ENCODE assay signal across 15 cellular contexts in genomic region chr17:2191227-2191626, GRCh38.
DNase-seq lines count a peak whose midpoint lies in the region; ATAC-seq and TF ChIP-seq lines count a peak whose summit lies in the region.
"Had no signal": no experiment of that assay in that cellular context is flagged by ENCODE, and none has a peak within 500 bp of the region (broad histone marks: within the 10 kb centered on the region; RNA-seq: fewer than 3 reads in every experiment).

No MANE protein-coding gene starts in this region.

- no peak overlapping the region for H2AFZ ChIP-seq in GM23248

- H3K4me3 Mint-ChIP-seq in immature natural killer cell = peak overlapping the region in 2 of 5 donors; percentile 5 to 29
- no peak overlapping the region for H3K4me3 Mint-ChIP-seq in osteocyte (ENCODE audit: unreplicated experiment)
- H3K4me3 Mint-ChIP-seq: activated CD4-positive, alpha-beta T cell treated with anti-CD3 and anti-CD28 coated beads, Interleukin-2, amount 10 ng/mL, durations not matched to agents 7 days and 5 days had no signal

- H3K27ac ChIP-seq in GM23248 = peak overlapping the region; percentile 85; the same call in 1 of the 2 replicates
- H3K27ac ChIP-seq in RWPE2 (ENCODE audit: poor library complexity, severe bottlenecking) = peak overlapping the region; percentile 95
- H3K27ac ChIP-seq in sigmoid colon = peak overlapping the region; percentile 3 to 56 (median 38)

- 94 to 96% methylated on average over 6 of the region's 6 CpGs for WGBS in GM23248 (ENCODE audit: low coverage in 1 of 2, low lambda C conversion rate in 2 of 2, missing lambda C conversion rate in 2 of 2), 2 experiments
- 90 to 96% methylated on average over 6 of the region's 6 CpGs for WGBS in sigmoid colon, 2 donors

- no peak overlapping the region for H3K4me3 ChIP-seq in GM23248
- H3K4me3 ChIP-seq in RWPE2 (ENCODE audit: severe bottlenecking) = no peak overlapping the region
- H3K4me3 ChIP-seq in sigmoid colon = no peak overlapping the region

- TF ChIP-seq EP300 in sigmoid colon (IDR thresholded peaks at IDR 0.05) = no peak

- no peak overlapping the region for H3K9ac ChIP-seq in GM23248

- H3K36me3 Mint-ChIP-seq in immature natural killer cell (peaks cover 20 to 34% (median 27%) of the 10 kb centered on the region in 3 donors), osteocyte (ENCODE audit: unreplicated experiment) (peaks cover 24% of the 10 kb centered on the region)

- H3F3A ChIP-seq in GM23248 (ENCODE audit: insufficient read depth) = peaks cover 48% of the 10 kb centered on the region

- in situ Hi-C loops in GM23248 (cut with MboI) = no loop called here

- no peaks in the 10 kb centered on the region for H3K9me2 ChIP-seq in GM23248 (ENCODE audit: insufficient read depth)

- H3K27me3 ChIP-seq in GM23248 (replicated peaks; ENCODE audit: insufficient read depth) = no peaks in the 10 kb centered on the region
- no peaks in the 10 kb centered on the region for H3K27me3 ChIP-seq in RWPE2 (ENCODE audit: insufficient read depth, poor library complexity, severe bottlenecking)
- H3K27me3 ChIP-seq in sigmoid colon = no peaks in the 10 kb centered on the region

- H3K79me2 ChIP-seq in GM23248 (ENCODE audit: insufficient read depth) = peaks cover 28% of the 10 kb centered on the region

- no peak for TF ChIP-seq CTCF in RWPE2 (IDR thresholded peaks at IDR 0.05; ENCODE audit: poor library complexity, severe bottlenecking)
- no peak for TF ChIP-seq CTCF in sigmoid colon (IDR thresholded peaks at IDR 0.05)
- no peak for TF ChIP-seq CTCF in osteocyte (IDR thresholded peaks at IDR 0.05)

- TF ChIP-seq POLR2A in sigmoid colon (IDR thresholded peaks at IDR 0.05) = no peak

- H3K36me3 ChIP-seq in GM23248 (ENCODE audit: low read depth) (peaks cover 5% of the 10 kb centered on the region; the same call in 1 of the 2 replicates), RWPE2 (ENCODE audit: low read depth) (no peaks in the 10 kb centered on the region), sigmoid colon (peaks cover 0 to 22% (median 7%) of the 10 kb centered on the region in 4 donors)

- peaks cover 2% of the 10 kb centered on the region in 3 donors for H3K27me3 Mint-ChIP-seq in immature natural killer cell (ENCODE audit: low read depth in 3 of 3)
- no peaks in the 10 kb centered on the region for H3K27me3 Mint-ChIP-seq in osteocyte (ENCODE audit: unreplicated experiment)
- H3K27me3 Mint-ChIP-seq: activated CD4-positive, alpha-beta T cell treated with anti-CD3 and anti-CD28 coated beads, Interleukin-2, amount 10 ng/mL, durations not matched to agents 7 days and 5 days; T-cell had no signal

- H3K4me1 Mint-ChIP-seq in immature natural killer cell (peaks cover 93 to 98% of the 10 kb centered on the region in 2 donors), osteocyte (ENCODE audit: unreplicated experiment) (peaks cover 22% of the 10 kb centered on the region)

- no peak overlapping the region for H3K4me2 ChIP-seq in GM23248 (ENCODE audit: unreplicated experiment)

- intact Hi-C loops in sigmoid colon (cut with DNase I) = no loop called here

- H3K9me3 ChIP-seq in GM23248 (ENCODE audit: low read depth) = no peaks in the 10 kb centered on the region
- H3K9me3 ChIP-seq in RWPE2 (ENCODE audit: severe bottlenecking) = no peaks in the 10 kb centered on the region
- H3K9me3 ChIP-seq in sigmoid colon = no peaks in the 10 kb centered on the region

- H3K9me3 Mint-ChIP-seq in immature natural killer cell = no peaks in the 10 kb centered on the region
- H3K9me3 Mint-ChIP-seq in osteocyte (ENCODE audit: unreplicated experiment) = no peaks in the 10 kb centered on the region
- H3K9me3 Mint-ChIP-seq: T-cell had no signal

- DNase-seq in GM23248 (no peak), RWPE2 (ENCODE audit: low spot score) (no peak), immature natural killer cell (no peak), sigmoid colon (no peak), osteocyte (ENCODE audit: extremely low spot score, unreplicated experiment) (no peak), NCI-H748 (lab: John Stamatoyannopoulos, UW; ENCODE audit: unreplicated experiment) (no peak), NCI-H2227 (lab: John Stamatoyannopoulos, UW; ENCODE audit: unreplicated experiment) (no peak)
- DNase-seq: activated CD4-positive, alpha-beta T cell treated with anti-CD3 and anti-CD28 coated beads, Interleukin-2, amount 10 ng/mL, durations not matched to agents 7 days and 5 days; activated CD8-positive, alpha-beta memory T cell treated with anti-CD3 and anti-CD28 coated beads, Interleukin-2, amount 50 U/mL, for 4 hours; activated effector memory CD4-positive, alpha-beta T cell treated with anti-CD3 and anti-CD28 coated beads, Interleukin-2, amount 50 U/mL, for 16 hours; head of caudate nucleus; NCI-H1930; NCI-H510A; stimulated activated CD8-positive, alpha-beta memory T cell treated with anti-CD3 and anti-CD28 coated beads, Interleukin-4, amount 100 ng/mL, for 48 hours; T-cell had no signal

- H3K4me1 ChIP-seq in GM23248 (ENCODE audit: insufficient read depth) (peaks cover 45% of the 10 kb centered on the region), RWPE2 (ENCODE audit: insufficient read depth, poor library complexity, severe bottlenecking) (peaks cover 32% of the 10 kb centered on the region), sigmoid colon (peaks cover 0 to 41% (median 28%) of the 10 kb centered on the region in 4 donors)

- H3K27ac Mint-ChIP-seq in immature natural killer cell (peak overlapping the region in 5 of 6 donors; percentile 29 to 96 (median 91)), osteocyte (ENCODE audit: unreplicated experiment) (no peak overlapping the region)

- no peak for ATAC-seq in RWPE2 (ENCODE audit: low read depth)
- ATAC-seq: T-cell had no signal

- no peaks in the 10 kb centered on the region for H4K20me1 ChIP-seq in GM23248 (ENCODE audit: insufficient read depth)

Comparison
In these comparisons a context has a peak if more than half of its experiments do, and no peak if none do; other contexts are left out.
1. H3K27ac ChIP-seq: peak in every context shown above with its lines; median percentile 95 in RWPE2; 85 in GM23248; 38 in sigmoid colon.